In the genomic region with DNA sequence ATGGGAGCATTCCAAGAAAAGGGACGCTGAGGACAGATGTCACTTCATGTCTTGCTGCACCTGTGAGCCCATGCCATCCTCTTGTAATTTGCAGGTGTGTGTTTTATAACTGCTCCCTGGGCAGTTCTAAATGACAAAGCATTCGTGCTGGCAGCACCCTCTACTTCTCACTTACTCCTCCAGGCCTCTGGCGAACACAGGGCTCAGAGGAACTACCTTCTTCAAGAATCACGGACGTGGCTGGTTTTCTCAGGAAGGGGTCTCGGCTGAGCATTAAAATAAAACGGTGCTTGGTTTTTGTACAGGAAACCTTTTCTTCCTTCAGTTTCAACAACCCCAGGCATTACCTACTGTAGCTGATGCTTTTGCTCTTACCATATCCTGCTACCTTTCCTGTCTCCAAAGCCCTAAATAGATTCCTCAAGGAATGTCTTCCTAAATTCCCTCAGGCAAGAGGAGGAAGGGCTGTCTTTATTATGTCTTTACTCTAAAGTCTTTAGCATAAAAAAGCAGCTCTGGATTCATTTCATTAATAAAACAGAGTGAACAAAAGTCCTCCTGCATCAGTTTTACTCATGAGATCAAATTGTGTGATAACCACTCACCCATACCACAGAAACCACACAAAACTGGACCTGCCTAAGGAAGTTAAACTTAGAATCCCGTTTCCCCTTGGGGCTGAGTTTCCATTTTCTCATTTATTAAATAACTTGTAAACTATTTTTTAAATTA, we compare ENCODE assay signal across 13 cellular contexts.
DNase-seq lines count a peak whose midpoint lies in the region; ATAC-seq and FAIRE-seq lines count a peak whose summit lies in the region.
"Had no signal": no experiment of that assay in that cellular context is flagged by ENCODE, and none has a peak within 500 bp of the region (broad histone marks: within the 10 kb centered on the region; RNA-seq: fewer than 3 reads in every experiment).

No MANE protein-coding gene starts in this region.

- peaks cover 10% of the 10 kb centered on the region for H3K27me3 Mint-ChIP-seq in activated naive CD4-positive, alpha-beta T cell treated with anti-CD3 and anti-CD28 coated beads for 36 hours (ENCODE audit: low read depth)

- intact Hi-C loops in activated naive CD4-positive, alpha-beta T cell treated with anti-CD3 and anti-CD28 coated beads for 36 hours (cut with micrococcal nuclease), result no loop called here

- no peak overlapping the region for H3K4me3 Mint-ChIP-seq in activated naive CD4-positive, alpha-beta T cell treated with anti-CD3 and anti-CD28 coated beads for 36 hours
- H3K4me3 Mint-ChIP-seq: type B pancreatic cell had no signal

- CTCF ChIA-PET in activated naive CD4-positive, alpha-beta T cell treated with anti-CD3 and anti-CD28 coated beads for 36 hours (lab: Charles Lee), result no interaction called here

- peaks cover 9% of the 10 kb centered on the region for H3K4me1 Mint-ChIP-seq in activated naive CD4-positive, alpha-beta T cell treated with anti-CD3 and anti-CD28 coated beads for 36 hours (ENCODE audit: low read depth)

- ATAC-seq in GM21390 (IDR thresholded peaks at IDR 0.05; ENCODE audit: unreplicated experiment) (no peak), HG02588 (IDR thresholded peaks at IDR 0.05; ENCODE audit: unreplicated experiment) (no peak)

- peak; percentile 97 for FAIRE-seq in RCC 7860 (lab: Jason Lieb, UNC)

- H3K36me3 Mint-ChIP-seq in activated naive CD4-positive, alpha-beta T cell treated with anti-CD3 and anti-CD28 coated beads for 36 hours (ENCODE audit: low read depth), result no peaks in the 10 kb centered on the region
- H3K36me3 Mint-ChIP-seq: naive thymus-derived CD8-positive, alpha-beta T cell; type B pancreatic cell had no signal

- H3K9me3 Mint-ChIP-seq in activated naive CD4-positive, alpha-beta T cell treated with anti-CD3 and anti-CD28 coated beads for 36 hours, result no peaks in the 10 kb centered on the region
- H3K9me3 Mint-ChIP-seq: naive thymus-derived CD8-positive, alpha-beta T cell had no signal

- no peak overlapping the region for H3K27ac Mint-ChIP-seq in activated naive CD4-positive, alpha-beta T cell treated with anti-CD3 and anti-CD28 coated beads for 36 hours
- H3K27ac Mint-ChIP-seq: type B pancreatic cell had no signal

- DNase-seq in AML-193 (lab: John Stamatoyannopoulos, UW), result peak; percentile 51 to 63
- peak; percentile 7 for DNase-seq in HT-29 (ENCODE audit: low spot score)
- peak; percentile 60 for DNase-seq in RCC 7860 (ENCODE audit: low spot score)
- DNase-seq in fibroblast of peridontal ligament (ENCODE audit: extremely low read depth), result peak; percentile 36
- no peak for DNase-seq in activated naive CD4-positive, alpha-beta T cell treated with anti-CD3 and anti-CD28 coated beads for 36 hours
- no peak for DNase-seq in activated effector memory CD4-positive, alpha-beta T cell treated with anti-CD3 and anti-CD28 coated beads, Interleukin-2, amount 50 U/mL, for 16 hours
- DNase-seq: activated CD4-positive, alpha-beta T cell treated with anti-CD3 and anti-CD28 coated beads, Interleukin-2, amount 50 U/mL, for 1 hour; GOT3; SIG-M5 had no signal

Comparison
In these comparisons a context has a peak if more than half of its experiments do, and no peak if none do; other contexts are left out.
1. DNase-seq: peak in AML-193 (2 of 2), HT-29 (single experiment), RCC 7860 (single experiment) and fibroblast of peridontal ligament (single experiment); none in activated naive CD4-positive, alpha-beta T cell treated with anti-CD3 and anti-CD28 coated beads for 36 hours (single experiment) and activated effector memory CD4-positive, alpha-beta T cell treated with anti-CD3 and anti-CD28 coated beads, Interleukin-2, amount 50 U/mL, for 16 hours (single experiment).